Comparison of ENCODE assay signal across 8 cellular contexts in the genomic region with DNA sequence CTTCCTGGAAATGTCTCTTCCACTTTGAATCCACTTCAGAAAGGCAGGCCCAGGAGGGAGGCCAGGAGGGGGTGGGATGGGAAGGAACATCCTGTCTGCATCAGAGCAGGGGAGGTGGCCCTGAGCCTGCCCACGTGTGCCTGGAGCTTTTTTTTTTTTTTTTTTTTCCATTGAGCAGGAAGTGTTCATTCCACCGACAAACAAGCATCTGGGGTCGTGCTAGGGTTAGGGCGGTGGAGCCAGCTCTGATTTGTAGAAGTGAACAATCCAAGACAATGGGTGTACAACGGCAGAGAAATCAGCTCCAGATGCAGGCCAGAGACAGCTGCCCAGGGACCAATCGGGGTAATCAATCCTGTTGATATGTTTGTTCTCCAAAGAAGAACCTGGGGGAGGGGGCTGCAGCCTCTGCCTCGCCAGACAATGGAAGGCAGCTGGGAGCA.
DNase-seq lines count a peak whose midpoint lies in the region; ATAC-seq and TF ChIP-seq lines count a peak whose summit lies in the region.

No MANE protein-coding gene starts in this region.

- TF ChIP-seq CTCF in fibroblast of lung (conservative IDR thresholded peaks at IDR 0.05 in 1 of 2, IDR thresholded peaks at IDR 0.05 in 1 of 2; ENCODE audit: low read depth in 1 of 2, low read length in 2 of 2) (no peak), parathyroid adenoma (IDR thresholded peaks at IDR 0.05) (no peak)

- no peaks in the 10 kb centered on the region for H3F3A ChIP-seq in GM23248 (ENCODE audit: insufficient read depth)

- H3K9me2 ChIP-seq in GM23248 (ENCODE audit: insufficient read depth), result no peaks in the 10 kb centered on the region

- H3K27ac ChIP-seq in GM23248 (peak overlapping the region; percentile 52), fibroblast of lung (ENCODE audit: insufficient read depth, low read length) (peak overlapping the region; percentile 77), parathyroid adenoma (peak overlapping the region; percentile 75)

- peaks cover 78% of the 10 kb centered on the region for H3K79me2 ChIP-seq in GM23248 (ENCODE audit: insufficient read depth)
- H3K79me2 ChIP-seq in fibroblast of lung (ENCODE audit: control insufficient read depth, insufficient read depth, low read length), result no peaks in the 10 kb centered on the region
- peaks cover 11% of the 10 kb centered on the region for H3K79me2 ChIP-seq in parathyroid adenoma

- H3K27me3 ChIP-seq in GM23248 (replicated peaks; ENCODE audit: insufficient read depth), result no peaks in the 10 kb centered on the region
- H3K27me3 ChIP-seq in fibroblast of lung (ENCODE audit: control insufficient read depth, insufficient read depth, low read length), result no peaks in the 10 kb centered on the region
- H3K27me3 ChIP-seq in parathyroid adenoma (ENCODE audit: control insufficient read depth, insufficient read depth, low read length), result no peaks in the 10 kb centered on the region

- peaks cover 22% of the 10 kb centered on the region for H3K4me1 ChIP-seq in GM23248 (ENCODE audit: insufficient read depth)
- peaks cover 11% of the 10 kb centered on the region for H3K4me1 ChIP-seq in fibroblast of lung (ENCODE audit: control insufficient read depth, extremely low read depth, insufficient read depth, low read length)
- H3K4me1 ChIP-seq in parathyroid adenoma, result no peaks in the 10 kb centered on the region

- WGBS in GM23248 (ENCODE audit: low coverage in 1 of 2, low lambda C conversion rate in 2 of 2, missing lambda C conversion rate in 2 of 2), 2 experiments, result 6 to 7% methylated on average over 7 of the region's 7 CpGs

- H3K4me2 ChIP-seq in GM23248 (ENCODE audit: unreplicated experiment), result peak overlapping the region; percentile 43
- H3K4me2 ChIP-seq in fibroblast of lung (ENCODE audit: extremely low read depth, insufficient read depth, low read length), result no peak overlapping the region
- H3K4me2 ChIP-seq in parathyroid adenoma (ENCODE audit: low read length), result no peak overlapping the region

- H3K9ac ChIP-seq in GM23248, result peak overlapping the region; percentile 61
- peak overlapping the region; percentile 46 for H3K9ac ChIP-seq in fibroblast of lung (ENCODE audit: insufficient read depth, low read length)
- H3K9ac ChIP-seq in parathyroid adenoma, result no peak overlapping the region

- DNase-seq in GM23248 (peak; percentile 84), NCI-H748 (lab: John Stamatoyannopoulos, UW; ENCODE audit: unreplicated experiment) (peak; percentile 83), fibroblast of lung (ENCODE audit: low read depth in 2 of 2) (peak; percentile 66 to 83), NCI-H1092 (lab: John Stamatoyannopoulos, UW) (no peak)
- no peak for DNase-seq in stimulated activated CD4-positive, alpha-beta T cell treated with anti-CD3 and anti-CD28 coated beads, Interleukin-4, amount 100 ng/mL, for 24 hours

- H3K36me3 ChIP-seq in GM23248 (ENCODE audit: low read depth) (no peaks in the 10 kb centered on the region), fibroblast of lung (ENCODE audit: control insufficient read depth, insufficient read depth, low read length) (no peaks in the 10 kb centered on the region), parathyroid adenoma (ENCODE audit: control insufficient read depth, insufficient read depth, low read length) (no peaks in the 10 kb centered on the region)

- H3K4me3 ChIP-seq in GM23248 (no peak overlapping the region), fibroblast of lung (replicated peaks in 1 of 4; ENCODE audit: control extremely low read depth in 1 of 4, insufficient read depth in 1 of 4, low read depth in 3 of 4, low read length in 4 of 4) (no peak overlapping the region), parathyroid adenoma (ENCODE audit: low read depth, low read length) (no peak overlapping the region)

- H3K9me3 ChIP-seq in GM23248 (ENCODE audit: low read depth) (no peaks in the 10 kb centered on the region), fibroblast of lung (ENCODE audit: control insufficient read depth, insufficient read depth, low read depth, low read length) (no peaks in the 10 kb centered on the region), parathyroid adenoma (ENCODE audit: control insufficient read depth, low read length) (no peaks in the 10 kb centered on the region)

- ATAC-seq in GM21423 (IDR thresholded peaks at IDR 0.05; ENCODE audit: unreplicated experiment), result no peak
- no peak for ATAC-seq in HG02623 (IDR thresholded peaks at IDR 0.05; ENCODE audit: unreplicated experiment)

- H2AFZ ChIP-seq in GM23248, result peak overlapping the region; percentile 45
- H2AFZ ChIP-seq in fibroblast of lung (ENCODE audit: low read length), result no peak overlapping the region
- no peak overlapping the region for H2AFZ ChIP-seq in parathyroid adenoma

- in situ Hi-C loops in GM23248 (cut with MboI), result no loop called here

- H4K20me1 ChIP-seq in GM23248 (ENCODE audit: insufficient read depth) (peaks cover 3% of the 10 kb centered on the region; the same call in 1 of the 2 replicates), fibroblast of lung (ENCODE audit: control insufficient read depth, extremely low read depth, insufficient read depth, low read length) (no peaks in the 10 kb centered on the region)

Comparison
In these comparisons a context has a peak if more than half of its experiments do, and no peak if none do; other contexts are left out.
1. DNase-seq: peak in GM23248 (single experiment), NCI-H748 (single experiment) and fibroblast of lung (2 of 2); none in stimulated activated CD4-positive, alpha-beta T cell treated with anti-CD3 and anti-CD28 coated beads, Interleukin-4, amount 100 ng/mL, for 24 hours (single experiment) and NCI-H1092 (single experiment).
2. Peak in every context shown above with its lines, with median percentiles within 50 percentile points of each other: H3K27ac ChIP-seq.